In the genomic region with DNA sequence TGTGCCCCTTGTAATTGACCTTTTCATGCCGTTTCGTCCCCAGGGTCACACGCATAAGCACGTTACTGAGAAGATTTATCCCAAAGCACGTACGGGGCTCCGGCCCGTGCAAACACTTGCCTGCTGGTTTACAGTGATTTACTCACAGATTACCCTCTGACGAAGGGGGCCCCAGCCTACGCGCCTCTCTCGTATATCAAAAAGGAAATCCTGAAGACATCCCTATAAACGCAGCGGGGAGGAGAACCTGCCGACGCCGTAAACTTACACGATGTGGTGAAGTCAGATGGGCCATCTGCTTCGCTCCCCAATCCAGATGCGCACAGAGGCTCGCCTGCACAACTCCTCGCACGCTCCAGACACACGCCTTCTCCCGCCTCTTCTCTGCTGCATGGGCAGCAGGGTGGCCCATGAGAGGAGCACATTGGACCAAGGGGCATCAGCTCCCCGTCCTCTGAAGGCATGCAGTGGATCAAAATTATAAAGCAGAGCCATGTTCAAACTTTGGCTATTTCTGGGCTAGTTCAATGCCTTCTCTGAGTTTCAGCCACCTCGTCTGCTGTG, we compare ENCODE assay signal across 1 cellular context.
TF ChIP-seq lines count a peak whose summit lies in the region.

No MANE protein-coding gene starts in this region.

TF ChIP-seq in SK-N-SH, 30 proteins besides CTCF, POLR2A, EP300 and RAD21:
- TF ChIP-seq TCF12 (IDR thresholded peaks at IDR 0.05), result no peak
- TF ChIP-seq ELF1 (IDR thresholded peaks at IDR 0.05), result no peak
- no peak for TF ChIP-seq TEAD4 (IDR thresholded peaks at IDR 0.05; ENCODE audit: borderline replicate concordance, insufficient read depth)
- no peak for TF ChIP-seq CHD2 (IDR thresholded peaks at IDR 0.05; ENCODE audit: low read length, partially characterized antibody)
- no peak for TF ChIP-seq JUND (IDR thresholded peaks at IDR 0.05)
- no peak for TF ChIP-seq RXRA (IDR thresholded peaks at IDR 0.05; ENCODE audit: borderline replicate concordance, low read depth)
TF ChIP-seq in SK-N-SH: peak in this region for 0.
